In the genomic region with DNA sequence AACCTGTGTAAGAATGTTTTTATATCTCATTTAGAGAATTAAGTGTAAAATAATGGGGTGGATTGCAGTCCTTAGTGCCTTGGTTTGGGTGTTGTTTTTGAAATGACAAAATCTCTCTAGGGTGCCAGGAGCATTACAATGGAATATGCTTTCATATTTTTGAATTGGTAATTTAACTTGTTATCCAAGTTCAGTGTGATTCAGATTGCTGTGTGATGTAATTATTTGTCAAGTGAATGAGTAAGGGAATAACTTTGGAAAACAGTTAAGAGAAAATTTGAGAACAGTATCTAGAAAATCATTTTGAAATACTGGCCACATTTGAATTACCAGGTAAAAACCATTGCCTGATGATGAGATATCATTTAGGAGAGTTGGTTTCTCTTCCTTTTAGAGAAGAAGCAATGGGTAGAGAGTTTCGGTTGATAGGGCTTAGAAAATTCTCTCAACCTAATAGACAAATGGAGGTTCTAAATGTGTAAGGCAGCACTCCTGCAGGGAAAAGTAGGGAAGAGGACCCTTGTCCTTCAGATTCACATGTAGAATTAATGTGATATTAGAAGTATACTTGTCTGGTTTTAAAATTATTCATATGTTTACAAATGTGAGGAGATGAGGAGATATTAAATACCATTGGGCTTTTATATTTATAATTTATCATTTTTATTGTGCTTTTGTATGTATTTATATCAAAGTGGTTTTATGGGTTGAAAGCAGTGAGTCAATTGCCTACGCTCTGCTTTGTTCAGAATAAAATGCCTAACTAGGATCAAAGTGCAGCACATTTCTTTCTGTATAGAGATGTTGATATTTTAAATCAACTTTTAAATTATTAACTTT, we compare ENCODE assay signal across 1 cellular context.
TF ChIP-seq lines count a peak whose summit lies in the region.

No MANE protein-coding gene starts in this region.

TF ChIP-seq in HepG2, 621 proteins besides CTCF, POLR2A, EP300 and RAD21:
- TF ChIP-seq, protein P1, sequence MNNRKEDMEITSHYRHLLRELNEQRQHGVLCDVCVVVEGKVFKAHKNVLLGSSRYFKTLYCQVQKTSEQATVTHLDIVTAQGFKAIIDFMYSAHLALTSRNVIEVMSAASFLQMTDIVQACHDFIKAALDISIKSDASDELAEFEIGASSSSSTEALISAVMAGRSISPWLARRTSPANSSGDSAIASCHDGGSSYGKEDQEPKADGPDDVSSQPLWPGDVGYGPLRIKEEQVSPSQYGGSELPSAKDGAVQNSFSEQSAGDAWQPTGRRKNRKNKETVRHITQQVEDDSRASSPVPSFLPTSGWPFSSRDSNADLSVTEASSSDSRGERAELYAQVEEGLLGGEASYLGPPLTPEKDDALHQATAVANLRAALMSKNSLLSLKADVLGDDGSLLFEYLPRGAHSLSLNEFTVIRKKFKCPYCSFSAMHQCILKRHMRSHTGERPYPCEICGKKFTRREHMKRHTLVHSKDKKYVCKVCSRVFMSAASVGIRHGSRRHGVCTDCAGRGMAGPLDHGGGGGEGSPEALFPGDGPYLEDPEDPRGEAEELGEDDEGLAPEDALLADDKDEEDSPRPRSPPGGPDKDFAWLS (CRISPR knock-in tag; IDR thresholded peaks at IDR 0.05; ENCODE audit: borderline replicate concordance): no peak
- TF ChIP-seq HNRNPUL1 (IDR thresholded peaks at IDR 0.05; ENCODE audit: low read depth, low read length): no peak
- TF ChIP-seq ZNF317 (CRISPR knock-in tag; IDR thresholded peaks at IDR 0.05): no peak
- TF ChIP-seq, protein P2, sequence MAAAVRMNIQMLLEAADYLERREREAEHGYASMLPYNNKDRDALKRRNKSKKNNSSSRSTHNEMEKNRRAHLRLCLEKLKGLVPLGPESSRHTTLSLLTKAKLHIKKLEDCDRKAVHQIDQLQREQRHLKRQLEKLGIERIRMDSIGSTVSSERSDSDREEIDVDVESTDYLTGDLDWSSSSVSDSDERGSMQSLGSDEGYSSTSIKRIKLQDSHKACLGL (CRISPR knock-in tag; IDR thresholded peaks at IDR 0.05): no peak
- TF ChIP-seq, protein P3, sequence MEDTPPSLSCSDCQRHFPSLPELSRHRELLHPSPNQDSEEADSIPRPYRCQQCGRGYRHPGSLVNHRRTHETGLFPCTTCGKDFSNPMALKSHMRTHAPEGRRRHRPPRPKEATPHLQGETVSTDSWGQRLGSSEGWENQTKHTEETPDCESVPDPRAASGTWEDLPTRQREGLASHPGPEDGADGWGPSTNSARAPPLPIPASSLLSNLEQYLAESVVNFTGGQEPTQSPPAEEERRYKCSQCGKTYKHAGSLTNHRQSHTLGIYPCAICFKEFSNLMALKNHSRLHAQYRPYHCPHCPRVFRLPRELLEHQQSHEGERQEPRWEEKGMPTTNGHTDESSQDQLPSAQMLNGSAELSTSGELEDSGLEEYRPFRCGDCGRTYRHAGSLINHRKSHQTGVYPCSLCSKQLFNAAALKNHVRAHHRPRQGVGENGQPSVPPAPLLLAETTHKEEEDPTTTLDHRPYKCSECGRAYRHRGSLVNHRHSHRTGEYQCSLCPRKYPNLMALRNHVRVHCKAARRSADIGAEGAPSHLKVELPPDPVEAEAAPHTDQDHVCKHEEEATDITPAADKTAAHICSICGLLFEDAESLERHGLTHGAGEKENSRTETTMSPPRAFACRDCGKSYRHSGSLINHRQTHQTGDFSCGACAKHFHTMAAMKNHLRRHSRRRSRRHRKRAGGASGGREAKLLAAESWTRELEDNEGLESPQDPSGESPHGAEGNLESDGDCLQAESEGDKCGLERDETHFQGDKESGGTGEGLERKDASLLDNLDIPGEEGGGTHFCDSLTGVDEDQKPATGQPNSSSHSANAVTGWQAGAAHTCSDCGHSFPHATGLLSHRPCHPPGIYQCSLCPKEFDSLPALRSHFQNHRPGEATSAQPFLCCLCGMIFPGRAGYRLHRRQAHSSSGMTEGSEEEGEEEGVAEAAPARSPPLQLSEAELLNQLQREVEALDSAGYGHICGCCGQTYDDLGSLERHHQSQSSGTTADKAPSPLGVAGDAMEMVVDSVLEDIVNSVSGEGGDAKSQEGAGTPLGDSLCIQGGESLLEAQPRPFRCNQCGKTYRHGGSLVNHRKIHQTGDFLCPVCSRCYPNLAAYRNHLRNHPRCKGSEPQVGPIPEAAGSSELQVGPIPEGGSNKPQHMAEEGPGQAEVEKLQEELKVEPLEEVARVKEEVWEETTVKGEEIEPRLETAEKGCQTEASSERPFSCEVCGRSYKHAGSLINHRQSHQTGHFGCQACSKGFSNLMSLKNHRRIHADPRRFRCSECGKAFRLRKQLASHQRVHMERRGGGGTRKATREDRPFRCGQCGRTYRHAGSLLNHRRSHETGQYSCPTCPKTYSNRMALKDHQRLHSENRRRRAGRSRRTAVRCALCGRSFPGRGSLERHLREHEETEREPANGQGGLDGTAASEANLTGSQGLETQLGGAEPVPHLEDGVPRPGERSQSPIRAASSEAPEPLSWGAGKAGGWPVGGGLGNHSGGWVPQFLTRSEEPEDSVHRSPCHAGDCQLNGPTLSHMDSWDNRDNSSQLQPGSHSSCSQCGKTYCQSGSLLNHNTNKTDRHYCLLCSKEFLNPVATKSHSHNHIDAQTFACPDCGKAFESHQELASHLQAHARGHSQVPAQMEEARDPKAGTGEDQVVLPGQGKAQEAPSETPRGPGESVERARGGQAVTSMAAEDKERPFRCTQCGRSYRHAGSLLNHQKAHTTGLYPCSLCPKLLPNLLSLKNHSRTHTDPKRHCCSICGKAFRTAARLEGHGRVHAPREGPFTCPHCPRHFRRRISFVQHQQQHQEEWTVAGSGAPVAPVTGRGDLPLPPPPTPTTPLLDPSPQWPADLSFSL (CRISPR knock-in tag; IDR thresholded peaks at IDR 0.05): no peak
- no peak for TF ChIP-seq TERF1 (CRISPR knock-in tag; IDR thresholded peaks at IDR 0.05)
- TF ChIP-seq, protein P4, sequence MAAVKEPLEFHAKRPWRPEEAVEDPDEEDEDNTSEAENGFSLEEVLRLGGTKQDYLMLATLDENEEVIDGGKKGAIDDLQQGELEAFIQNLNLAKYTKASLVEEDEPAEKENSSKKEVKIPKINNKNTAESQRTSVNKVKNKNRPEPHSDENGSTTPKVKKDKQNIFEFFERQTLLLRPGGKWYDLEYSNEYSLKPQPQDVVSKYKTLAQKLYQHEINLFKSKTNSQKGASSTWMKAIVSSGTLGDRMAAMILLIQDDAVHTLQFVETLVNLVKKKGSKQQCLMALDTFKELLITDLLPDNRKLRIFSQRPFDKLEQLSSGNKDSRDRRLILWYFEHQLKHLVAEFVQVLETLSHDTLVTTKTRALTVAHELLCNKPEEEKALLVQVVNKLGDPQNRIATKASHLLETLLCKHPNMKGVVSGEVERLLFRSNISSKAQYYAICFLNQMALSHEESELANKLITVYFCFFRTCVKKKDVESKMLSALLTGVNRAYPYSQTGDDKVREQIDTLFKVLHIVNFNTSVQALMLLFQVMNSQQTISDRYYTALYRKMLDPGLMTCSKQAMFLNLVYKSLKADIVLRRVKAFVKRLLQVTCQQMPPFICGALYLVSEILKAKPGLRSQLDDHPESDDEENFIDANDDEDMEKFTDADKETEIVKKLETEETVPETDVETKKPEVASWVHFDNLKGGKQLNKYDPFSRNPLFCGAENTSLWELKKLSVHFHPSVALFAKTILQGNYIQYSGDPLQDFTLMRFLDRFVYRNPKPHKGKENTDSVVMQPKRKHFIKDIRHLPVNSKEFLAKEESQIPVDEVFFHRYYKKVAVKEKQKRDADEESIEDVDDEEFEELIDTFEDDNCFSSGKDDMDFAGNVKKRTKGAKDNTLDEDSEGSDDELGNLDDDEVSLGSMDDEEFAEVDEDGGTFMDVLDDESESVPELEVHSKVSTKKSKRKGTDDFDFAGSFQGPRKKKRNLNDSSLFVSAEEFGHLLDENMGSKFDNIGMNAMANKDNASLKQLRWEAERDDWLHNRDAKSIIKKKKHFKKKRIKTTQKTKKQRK (IDR thresholded peaks at IDR 0.05; ENCODE audit: low read length): no peak
- TF ChIP-seq KLF16 (CRISPR knock-in tag; IDR thresholded peaks at IDR 0.05): no peak
- no peak for TF ChIP-seq KDM5A (IDR thresholded peaks at IDR 0.05; ENCODE audit: borderline replicate concordance, low read length)
- no peak for TF ChIP-seq HNRNPLL (IDR thresholded peaks at IDR 0.05; ENCODE audit: low read depth, low read length, poor library complexity, severe bottlenecking)
- no peak for TF ChIP-seq ISL2 (CRISPR knock-in tag; IDR thresholded peaks at IDR 0.05)
- TF ChIP-seq GATA4 (IDR thresholded peaks at IDR 0.05; ENCODE audit: borderline replicate concordance, low read depth): no peak
- no peak for TF ChIP-seq ARID4A (CRISPR knock-in tag; IDR thresholded peaks at IDR 0.05; ENCODE audit: borderline replicate concordance)
- TF ChIP-seq SKIL (CRISPR knock-in tag; IDR thresholded peaks at IDR 0.05; ENCODE audit: borderline replicate concordance): no peak
- no peak for TF ChIP-seq SUZ12 (IDR thresholded peaks at IDR 0.05; ENCODE audit: low read depth, low read length)
- no peak for TF ChIP-seq TMF1 (CRISPR knock-in tag; IDR thresholded peaks at IDR 0.05; ENCODE audit: low read depth)
- no peak for TF ChIP-seq KAT2B (IDR thresholded peaks at IDR 0.05; ENCODE audit: borderline replicate concordance, low read depth, low read length)
- TF ChIP-seq TEAD2 (CRISPR knock-in tag; IDR thresholded peaks at IDR 0.05): no peak
- no peak for TF ChIP-seq KLF12 (CRISPR knock-in tag; IDR thresholded peaks at IDR 0.05; ENCODE audit: borderline replicate concordance)
- TF ChIP-seq RFX3 (CRISPR knock-in tag; IDR thresholded peaks at IDR 0.05): no peak
